ENCODE assay signal across 12 cellular contexts in the genomic region with DNA sequence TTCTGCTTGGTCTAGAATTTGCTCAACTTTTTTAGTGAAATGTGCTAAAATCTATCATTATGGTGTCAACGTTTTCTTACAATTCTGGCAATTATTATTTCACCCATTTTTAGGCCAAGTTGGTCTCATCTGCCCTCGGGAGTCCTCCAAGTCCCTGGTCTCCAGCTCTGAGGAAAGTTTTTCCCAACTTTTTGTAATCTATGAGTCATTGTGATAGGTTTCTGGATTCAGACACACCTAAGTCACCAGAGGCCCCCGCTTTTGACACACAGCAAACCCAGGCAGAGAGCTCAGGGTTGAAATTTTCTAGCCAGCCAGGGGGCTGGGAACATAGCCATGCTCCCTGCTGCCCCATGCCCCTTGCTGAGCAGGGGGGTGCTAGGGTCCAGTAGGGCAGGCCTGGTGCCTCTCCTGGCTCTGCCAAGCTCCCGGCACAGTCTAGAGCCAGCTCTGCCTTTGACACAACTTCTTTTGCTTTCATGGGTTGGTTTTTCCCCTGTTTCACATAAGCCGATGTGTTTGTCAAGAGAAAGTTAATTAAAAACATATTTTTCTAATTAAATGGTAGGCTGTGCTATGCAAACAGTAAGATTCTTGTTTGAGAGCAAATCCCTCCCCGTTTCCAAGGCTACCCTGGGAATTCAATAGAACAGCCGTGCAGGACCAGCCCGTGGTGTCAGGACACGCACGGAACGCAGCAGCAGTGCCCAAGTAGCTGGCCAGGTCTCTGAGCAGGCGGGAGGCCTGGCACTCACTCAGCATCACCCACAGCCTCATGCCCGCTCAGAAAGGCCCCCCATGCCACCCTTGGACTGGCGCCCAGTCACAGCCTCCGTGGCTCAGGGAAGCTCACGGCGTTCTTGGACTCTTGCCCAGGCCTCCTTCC. TPM values are rescaled to one million over a fixed set of nuclear protein-coding genes. Genes with fewer than 3 reads are reported as not detected.
A peak's percentile ranks its signal among the peaks of the same experiment; 100 is the strongest.
DNase-seq lines count a peak whose midpoint lies in the region; ATAC-seq and TF ChIP-seq lines count a peak whose summit lies in the region.
"Had no signal": no experiment of that assay in that cellular context is flagged by ENCODE, and none has a peak within 500 bp of the region (broad histone marks: within the 10 kb centered on the region; RNA-seq: fewer than 3 reads in every experiment).

No MANE protein-coding gene starts in this region.

- no peak for ATAC-seq in GM21825 (IDR thresholded peaks at IDR 0.05; ENCODE audit: unreplicated experiment)
- ATAC-seq in HG02678 (IDR thresholded peaks at IDR 0.05; ENCODE audit: unreplicated experiment): no peak

- H3K9me3 ChIP-seq in ovary: no peaks in the 10 kb centered on the region
- H3K9me3 ChIP-seq: tibial artery had no signal

- TF ChIP-seq EP300 in ovary (IDR thresholded peaks at IDR 0.05): no peak

- H3K4me3 Mint-ChIP-seq in activated T-cell treated with anti-CD3 and anti-CD28 coated beads, Interleukin-2, amount 50 U/mL, for 24 hours: no peak overlapping the region
- H3K4me3 Mint-ChIP-seq: central memory CD8-positive, alpha-beta T cell; naive B cell had no signal

- peaks cover 4% of the 10 kb centered on the region for H3K4me1 ChIP-seq in ovary (ENCODE audit: insufficient read depth)

- TF ChIP-seq CTCF in fibroblast of mammary gland (conservative IDR thresholded peaks at IDR 0.05; ENCODE audit: control insufficient read depth, insufficient read depth, low read depth, low read length) (no peak), ovary (IDR thresholded peaks at IDR 0.05) (no peak)

- no peak overlapping the region for H3K27ac Mint-ChIP-seq in activated T-cell treated with anti-CD3 and anti-CD28 coated beads, Interleukin-2, amount 50 U/mL, for 24 hours
- H3K27ac Mint-ChIP-seq: naive B cell had no signal

- 27 to 50% (median 37%) methylated on average over 17 of the region's 17 CpGs for WGBS in ovary, 3 donors

- peak; percentile 77 for DNase-seq in COR-L47 (lab: John Stamatoyannopoulos, UW)
- DNase-seq in NCI-H774 (lab: John Stamatoyannopoulos, UW): peak; percentile 22
- peak; percentile 75 for DNase-seq in fibroblast of mammary gland (ENCODE audit: low read depth)
- DNase-seq in ovary: peak in 3 of 5 donors; percentile 20 to 51 (median 32)
- no peak for DNase-seq in activated T-cell treated with anti-CD3 and anti-CD28 coated beads, Interleukin-2, amount 50 U/mL, for 24 hours
- DNase-seq in activated T-cell treated with anti-CD3 and anti-CD28 coated beads, Interleukin-2, amount 50 U/mL, for 1 hour: no peak
- DNase-seq: naive B cell; stimulated activated CD4-positive, alpha-beta T cell treated with anti-CD3 and anti-CD28 coated beads, Interleukin-4, amount 100 ng/mL, for 24 hours; tibial artery had no signal

- H3K27me3 Mint-ChIP-seq in activated T-cell treated with anti-CD3 and anti-CD28 coated beads, Interleukin-2, amount 50 U/mL, for 24 hours: peaks cover 12% of the 10 kb centered on the region

- no peaks in the 10 kb centered on the region for H3K27me3 ChIP-seq in ovary

- no peaks in the 10 kb centered on the region for H3K36me3 Mint-ChIP-seq in activated T-cell treated with anti-CD3 and anti-CD28 coated beads, Interleukin-2, amount 50 U/mL, for 24 hours (ENCODE audit: low read depth)

- H3K27ac ChIP-seq in ovary: no peak overlapping the region
- H3K27ac ChIP-seq: tibial artery had no signal

- no peak for TF ChIP-seq POLR2A in ovary (IDR thresholded peaks at IDR 0.05)

- H3K36me3 ChIP-seq in ovary: no peaks in the 10 kb centered on the region
- H3K36me3 ChIP-seq: tibial artery had no signal

- intact Hi-C loops in ovary (cut with DNase I): no loop called here

- peaks cover 10% of the 10 kb centered on the region for H3K4me1 Mint-ChIP-seq in activated T-cell treated with anti-CD3 and anti-CD28 coated beads, Interleukin-2, amount 50 U/mL, for 24 hours (ENCODE audit: low read depth)
- H3K4me1 Mint-ChIP-seq: central memory CD8-positive, alpha-beta T cell; naive B cell had no signal

- no peak overlapping the region for H3K4me3 ChIP-seq in fibroblast of mammary gland (ENCODE audit: control insufficient read depth, low read depth, low read length)
- H3K4me3 ChIP-seq in ovary: no peak overlapping the region
- H3K4me3 ChIP-seq: tibial artery had no signal

- H3K9me3 Mint-ChIP-seq in activated T-cell treated with anti-CD3 and anti-CD28 coated beads, Interleukin-2, amount 50 U/mL, for 24 hours: peaks cover 3% of the 10 kb centered on the region
- H3K9me3 Mint-ChIP-seq: central memory CD8-positive, alpha-beta T cell had no signal

RNA-seq across cellular contexts. Expression of gene SNED1, which starts 25.5 kb away (rescaled TPM):
- 10 to 100 TPM; 32.7 to 69.5 (median 50.3) TPM for total RNA-seq in ovary
- polyA plus RNA-seq in ovary: 10 to 100 TPM; 16.7 to 29.5 TPM

Comparison
In these comparisons a context has a peak if more than half of its experiments do, and no peak if none do; other contexts are left out.
1. DNase-seq: peak in COR-L47 (single experiment), NCI-H774 (single experiment), fibroblast of mammary gland (single experiment) and ovary (3 of 5); none in activated T-cell treated with anti-CD3 and anti-CD28 coated beads, Interleukin-2, amount 50 U/mL, for 24 hours (single experiment) and activated T-cell treated with anti-CD3 and anti-CD28 coated beads, Interleukin-2, amount 50 U/mL, for 1 hour (single experiment).